ENCODE assay signal across 20 cellular contexts in the genomic region with DNA sequence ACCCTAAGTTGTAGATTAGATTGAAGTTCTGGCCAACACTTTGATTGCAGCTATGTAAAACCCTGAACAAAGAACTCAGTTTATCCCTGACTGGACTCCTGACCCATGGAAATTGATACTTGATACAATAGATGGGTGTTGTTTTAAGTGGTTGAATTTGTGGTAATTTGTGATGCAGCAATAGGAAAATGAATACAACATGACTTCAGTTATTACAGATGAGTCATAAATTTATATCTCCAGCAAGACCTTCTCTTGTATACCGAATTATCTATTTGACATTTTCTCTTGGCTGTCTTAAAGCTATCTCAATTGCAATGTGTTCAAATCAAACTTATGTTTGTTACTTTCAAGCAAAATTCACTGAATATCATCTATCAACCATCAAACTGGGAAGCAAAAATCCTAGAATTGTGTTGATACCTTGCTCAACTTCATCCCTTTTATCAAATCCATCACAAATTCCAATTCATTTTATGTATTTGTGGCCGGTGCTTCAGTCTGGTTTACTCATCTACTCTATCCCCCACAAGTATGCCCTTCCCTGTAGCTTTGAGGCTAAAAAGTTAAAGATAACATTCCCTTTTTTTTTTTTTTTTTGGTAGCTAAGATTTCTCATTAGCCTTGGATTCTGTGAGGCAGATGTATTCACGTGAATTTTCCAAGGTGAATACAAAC.
"Had no signal": no experiment of that assay in that cellular context is flagged by ENCODE, and none has a peak within 500 bp of the region (broad histone marks: within the 10 kb centered on the region; RNA-seq: fewer than 3 reads in every experiment).

No MANE protein-coding gene starts in this region.

- FAIRE-seq: colon had no signal

- H3K36me3 ChIP-seq: cardiac muscle cell, esophagus muscularis mucosa, upper lobe of right lung had no signal

- H3K27me3 ChIP-seq: cardiac muscle cell, esophagus muscularis mucosa, upper lobe of right lung had no signal

- H3K4me3 ChIP-seq: cardiac muscle cell, esophagus muscularis mucosa, lung, upper lobe of right lung had no signal

- DNase-seq: activated CD4-positive, alpha-beta memory T cell treated with anti-CD3 and anti-CD28 coated beads for 36 hours; activated CD4-positive, CD25-positive, alpha-beta regulatory T cell treated with anti-CD3 and anti-CD28 coated beads, Interleukin-2, amount 50 U/mL, for 72 hours; activated gamma-delta T cell treated with Interleukin-2 at 50 U/mL for 16 hours; activated naive CD8-positive, alpha-beta T cell treated with anti-CD3 and anti-CD28 coated beads for 36 hours; activated T-cell treated with anti-CD3 and anti-CD28 coated beads, Interleukin-2, amount 50 U/mL, for 72 hours; anterior cingulate cortex; glutamatergic neuron; immature natural killer cell; left colon; naive thymus-derived CD4-positive, alpha-beta T cell; occipital lobe; stimulated activated CD4-positive, alpha-beta T cell treated with anti-CD3 and anti-CD28 coated beads, Interleukin-12 subunit alpha, Interleukin-12 subunit beta, amount 100 ng/mL, for 4 hours; stimulated activated CD4-positive, alpha-beta T cell treated with anti-CD3 and anti-CD28 coated beads, Interleukin-2, amount 100 ng/mL, for 48 hours; stimulated activated CD8-positive, alpha-beta memory T cell treated with anti-CD3 and anti-CD28 coated beads, Interleukin-4, amount 100 ng/mL, for 48 hours; stimulated activated naive CD8-positive, alpha-beta T cell treated with anti-CD3 and anti-CD28 coated beads, Interleukin-15, Interleukin-2, amounts not matched to agents 100 U/mL and 50 U/mL, for 24 hours; upper lobe of right lung had no signal
